Comparison of ENCODE assay signal across 11 cellular contexts in the genomic region with DNA sequence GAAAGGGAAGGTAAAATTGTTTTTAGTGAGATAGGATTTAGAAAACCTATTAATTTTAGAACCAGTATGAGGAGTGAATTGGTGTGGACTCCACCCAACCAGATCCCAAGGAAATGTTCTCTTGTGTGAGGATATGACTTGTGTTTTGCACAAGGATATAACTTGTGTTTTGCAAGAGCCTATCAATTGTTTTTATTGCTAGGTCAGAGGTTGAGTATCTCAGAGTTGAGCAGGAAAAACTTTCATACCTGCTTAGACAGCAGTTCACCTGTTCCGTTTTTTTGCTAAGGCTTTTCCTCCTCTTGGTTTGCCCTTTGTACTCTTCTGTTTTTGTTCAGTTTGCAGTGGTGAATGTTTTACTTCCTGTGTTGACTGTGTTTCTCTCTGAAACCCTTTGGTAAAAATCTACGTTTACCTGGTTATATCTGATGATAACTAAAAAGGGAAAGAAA. TPM values are rescaled to one million over a fixed set of nuclear protein-coding genes. Genes with fewer than 3 reads are reported as not detected.
DNase-seq lines count a peak whose midpoint lies in the region; ATAC-seq lines count a peak whose summit lies in the region.
"Had no signal": no experiment of that assay in that cellular context is flagged by ENCODE, and none has a peak within 500 bp of the region (broad histone marks: within the 10 kb centered on the region; RNA-seq: fewer than 3 reads in every experiment).

No MANE protein-coding gene starts in this region.

- H3K27ac Mint-ChIP-seq in activated CD4-positive, alpha-beta T cell treated with anti-CD3 and anti-CD28 coated beads for 36 hours: peak overlapping the region; percentile 88
- H3K27ac Mint-ChIP-seq in activated T-helper 1 cell treated with anti-CD3 and anti-CD28 coated beads, Interleukin-12 subunit alpha, Interleukin-12 subunit beta, Interleukin-2, Interleukin-4 antibody, amounts not matched to agents 30 ng/mL and 10 ng/mL and 1 ng/mL, durations not matched to agents 14 hours and 24 hours and 36 hours: peak overlapping the region; percentile 93
- peak overlapping the region; percentile 92 for H3K27ac Mint-ChIP-seq in stimulated activated effector memory CD8-positive, alpha-beta T cell treated with anti-CD3 and anti-CD28 coated beads, Interleukin-12 subunit alpha, Interleukin-12 subunit beta, amount 100 ng/mL, for 72 hours

- peaks cover 46% of the 10 kb centered on the region for H3K4me1 Mint-ChIP-seq in activated CD4-positive, alpha-beta T cell treated with anti-CD3 and anti-CD28 coated beads for 36 hours
- H3K4me1 Mint-ChIP-seq in activated T-helper 1 cell treated with anti-CD3 and anti-CD28 coated beads, Interleukin-12 subunit alpha, Interleukin-12 subunit beta, Interleukin-2, Interleukin-4 antibody, amounts not matched to agents 30 ng/mL and 10 ng/mL and 1 ng/mL, durations not matched to agents 14 hours and 24 hours and 36 hours (ENCODE audit: low read depth): peaks cover 37% of the 10 kb centered on the region
- peaks cover 29% of the 10 kb centered on the region for H3K4me1 Mint-ChIP-seq in stimulated activated effector memory CD8-positive, alpha-beta T cell treated with anti-CD3 and anti-CD28 coated beads, Interleukin-12 subunit alpha, Interleukin-12 subunit beta, amount 100 ng/mL, for 72 hours

- POLR2A ChIA-PET in activated CD4-positive, alpha-beta T cell treated with anti-CD3 and anti-CD28 coated beads for 36 hours (lab: Charles Lee): interaction anchor here (0.6 to 0.7 kb wide), 2 partner anchors 114 to 140 kb away, joined by 3 read pairs; no protein-coding TSS in a partner anchor

- H3K9me3 Mint-ChIP-seq in activated CD4-positive, alpha-beta T cell treated with anti-CD3 and anti-CD28 coated beads for 36 hours (ENCODE audit: low read depth): no peaks in the 10 kb centered on the region
- no peaks in the 10 kb centered on the region for H3K9me3 Mint-ChIP-seq in activated T-helper 1 cell treated with anti-CD3 and anti-CD28 coated beads, Interleukin-12 subunit alpha, Interleukin-12 subunit beta, Interleukin-2, Interleukin-4 antibody, amounts not matched to agents 30 ng/mL and 10 ng/mL and 1 ng/mL, durations not matched to agents 14 hours and 24 hours and 36 hours
- no peaks in the 10 kb centered on the region for H3K9me3 Mint-ChIP-seq in stimulated activated effector memory CD8-positive, alpha-beta T cell treated with anti-CD3 and anti-CD28 coated beads, Interleukin-12 subunit alpha, Interleukin-12 subunit beta, amount 100 ng/mL, for 72 hours

- H3K27me3 Mint-ChIP-seq in activated CD4-positive, alpha-beta T cell treated with anti-CD3 and anti-CD28 coated beads for 36 hours: no peaks in the 10 kb centered on the region
- H3K27me3 Mint-ChIP-seq in activated T-helper 1 cell treated with anti-CD3 and anti-CD28 coated beads, Interleukin-12 subunit alpha, Interleukin-12 subunit beta, Interleukin-2, Interleukin-4 antibody, amounts not matched to agents 30 ng/mL and 10 ng/mL and 1 ng/mL, durations not matched to agents 14 hours and 24 hours and 36 hours (ENCODE audit: insufficient read depth): no peaks in the 10 kb centered on the region

- peak overlapping the region; percentile 46 for H3K4me3 Mint-ChIP-seq in activated CD4-positive, alpha-beta T cell treated with anti-CD3 and anti-CD28 coated beads for 36 hours
- peak overlapping the region; percentile 47 for H3K4me3 Mint-ChIP-seq in activated T-helper 1 cell treated with anti-CD3 and anti-CD28 coated beads, Interleukin-12 subunit alpha, Interleukin-12 subunit beta, Interleukin-2, Interleukin-4 antibody, amounts not matched to agents 30 ng/mL and 10 ng/mL and 1 ng/mL, durations not matched to agents 14 hours and 24 hours and 36 hours
- H3K4me3 Mint-ChIP-seq in stimulated activated effector memory CD8-positive, alpha-beta T cell treated with anti-CD3 and anti-CD28 coated beads, Interleukin-12 subunit alpha, Interleukin-12 subunit beta, amount 100 ng/mL, for 72 hours: peak overlapping the region; percentile 45

- intact Hi-C loops in activated CD4-positive, alpha-beta T cell treated with anti-CD3 and anti-CD28 coated beads for 36 hours (cut with DNase I, micrococcal nuclease): loop anchor here in 1 of 2 experiments (10.0 kb wide), 1 partner anchor 611 kb away; a partner anchor contains a TSS
- intact Hi-C loops in activated T-helper 1 cell treated with anti-CD3 and anti-CD28 coated beads, Interleukin-12 subunit alpha, Interleukin-12 subunit beta, Interleukin-2, Interleukin-4 antibody, amounts not matched to agents 30 ng/mL and 10 ng/mL and 1 ng/mL, durations not matched to agents 14 hours and 24 hours and 36 hours (cut with micrococcal nuclease): no loop called here
- intact Hi-C loops in left colon (cut with DNase I, micrococcal nuclease): loop anchor here in 1 of 2 donors (10.0 kb wide), 1 partner anchor 151 kb away; a partner anchor contains a TSS

- no peak for ATAC-seq in activated CD4-positive, alpha-beta T cell treated with anti-CD3 and anti-CD28 coated beads for 36 hours
- ATAC-seq in left colon (peak; percentile 84), GM18867 (IDR thresholded peaks at IDR 0.05; ENCODE audit: unreplicated experiment) (no peak), HG02885 (IDR thresholded peaks at IDR 0.05; ENCODE audit: poor library complexity, unreplicated experiment) (no peak)
- no peak for ATAC-seq in stimulated activated effector memory CD8-positive, alpha-beta T cell treated with anti-CD3 and anti-CD28 coated beads, Interleukin-12 subunit alpha, Interleukin-12 subunit beta, amount 100 ng/mL, for 72 hours

- CTCF ChIA-PET in activated CD4-positive, alpha-beta T cell treated with anti-CD3 and anti-CD28 coated beads for 36 hours (lab: Charles Lee): interaction anchor here (0.7 to 1.2 kb wide), 3 partner anchors 13 to 64 kb away, joined by 3 to 4 read pairs (median 4); no protein-coding TSS in a partner anchor

- H3K36me3 Mint-ChIP-seq in activated CD4-positive, alpha-beta T cell treated with anti-CD3 and anti-CD28 coated beads for 36 hours (ENCODE audit: low read depth): peaks cover 27% of the 10 kb centered on the region
- peaks cover 19% of the 10 kb centered on the region for H3K36me3 Mint-ChIP-seq in activated T-helper 1 cell treated with anti-CD3 and anti-CD28 coated beads, Interleukin-12 subunit alpha, Interleukin-12 subunit beta, Interleukin-2, Interleukin-4 antibody, amounts not matched to agents 30 ng/mL and 10 ng/mL and 1 ng/mL, durations not matched to agents 14 hours and 24 hours and 36 hours (ENCODE audit: low read depth)
- H3K36me3 Mint-ChIP-seq in stimulated activated effector memory CD8-positive, alpha-beta T cell treated with anti-CD3 and anti-CD28 coated beads, Interleukin-12 subunit alpha, Interleukin-12 subunit beta, amount 100 ng/mL, for 72 hours: peaks cover 66% of the 10 kb centered on the region

- DNase-seq in activated CD4-positive, alpha-beta T cell treated with anti-CD3 and anti-CD28 coated beads for 36 hours: no peak
- no peak for DNase-seq in activated CD4-positive, alpha-beta T cell treated with anti-CD3 and anti-CD28 coated beads, Interleukin-2, amount 50 U/mL, for 1 hour
- no peak for DNase-seq in activated T-helper 1 cell treated with anti-CD3 and anti-CD28 coated beads, Interleukin-12 subunit alpha, Interleukin-12 subunit beta, Interleukin-2, Interleukin-4 antibody, amounts not matched to agents 30 ng/mL and 10 ng/mL and 1 ng/mL, durations not matched to agents 14 hours and 24 hours and 36 hours (ENCODE audit: low spot score)
- DNase-seq in left colon: peak in 1 of 2 donors; percentile 34
- no peak for DNase-seq in stimulated activated effector memory CD8-positive, alpha-beta T cell treated with anti-CD3 and anti-CD28 coated beads, Interleukin-12 subunit alpha, Interleukin-12 subunit beta, amount 100 ng/mL, for 72 hours (ENCODE audit: low spot score in 2 of 2)
- DNase-seq in NCI-H526 treated with DMSO at 0.1 percent for 48 hours (lab: John Stamatoyannopoulos, UW): no peak
- DNase-seq: mesendoderm, NCI-H187 had no signal

RNA-seq across cellular contexts. Expression of a gene that starts 5.1 kb away (rescaled TPM):
- 10 to 100 TPM; 52.8 to 55.6 TPM for total RNA-seq in activated CD4-positive, alpha-beta T cell treated with anti-CD3 and anti-CD28 coated beads for 36 hours
- total RNA-seq in activated T-helper 1 cell treated with anti-CD3 and anti-CD28 coated beads, Interleukin-12 subunit alpha, Interleukin-12 subunit beta, Interleukin-2, Interleukin-4 antibody, amounts not matched to agents 30 ng/mL and 10 ng/mL and 1 ng/mL, durations not matched to agents 14 hours and 24 hours and 36 hours: 53.4 and 56.1 TPM in 2 replicates
- 100 to 1,000 TPM; 103 to 131 TPM for total RNA-seq in left colon

RNA-seq across cellular contexts. Expression of a gene that starts 35.5 kb away (rescaled TPM):
- 10 to 100 TPM; 10.7 to 10.8 TPM for total RNA-seq in activated CD4-positive, alpha-beta T cell treated with anti-CD3 and anti-CD28 coated beads for 36 hours
- 18.2 and 19.1 TPM in 2 replicates for total RNA-seq in activated T-helper 1 cell treated with anti-CD3 and anti-CD28 coated beads, Interleukin-12 subunit alpha, Interleukin-12 subunit beta, Interleukin-2, Interleukin-4 antibody, amounts not matched to agents 30 ng/mL and 10 ng/mL and 1 ng/mL, durations not matched to agents 14 hours and 24 hours and 36 hours
- total RNA-seq in left colon: 1 to 10 TPM; 9.3 to 9.7 TPM

RNA-seq across cellular contexts. Expression of a gene that starts 51.0 kb away (rescaled TPM):
- 100 to 1,000 TPM in 1 of 2 experiments, 10 to 100 TPM in 1; 99.9 to 115 TPM for total RNA-seq in activated CD4-positive, alpha-beta T cell treated with anti-CD3 and anti-CD28 coated beads for 36 hours
- 76.1 and 79.8 TPM in 2 replicates for total RNA-seq in activated T-helper 1 cell treated with anti-CD3 and anti-CD28 coated beads, Interleukin-12 subunit alpha, Interleukin-12 subunit beta, Interleukin-2, Interleukin-4 antibody, amounts not matched to agents 30 ng/mL and 10 ng/mL and 1 ng/mL, durations not matched to agents 14 hours and 24 hours and 36 hours
- 10 to 100 TPM in 1 of 2 donors, 1 to 10 TPM in 1; 7.0 to 10.3 TPM for total RNA-seq in left colon

RNA-seq across cellular contexts. Expression of a gene that starts 52.3 kb away (rescaled TPM):
- under 1 TPM in 1 of 2 experiments, not detected in 1; 0.27 TPM for total RNA-seq in activated CD4-positive, alpha-beta T cell treated with anti-CD3 and anti-CD28 coated beads for 36 hours
- total RNA-seq in activated T-helper 1 cell treated with anti-CD3 and anti-CD28 coated beads, Interleukin-12 subunit alpha, Interleukin-12 subunit beta, Interleukin-2, Interleukin-4 antibody, amounts not matched to agents 30 ng/mL and 10 ng/mL and 1 ng/mL, durations not matched to agents 14 hours and 24 hours and 36 hours: 0.32 and 0.47 TPM in 2 replicates
- total RNA-seq in left colon: not detected
- total RNA-seq: temporal lobe had no signal

RNA-seq across cellular contexts. Expression of a gene that starts 57.6 kb away (rescaled TPM):
- total RNA-seq in activated CD4-positive, alpha-beta T cell treated with anti-CD3 and anti-CD28 coated beads for 36 hours: 1,000 to 10,000 TPM; 2,288 to 7,298 TPM
- 5,029 and 6,685 TPM in 2 replicates for total RNA-seq in activated T-helper 1 cell treated with anti-CD3 and anti-CD28 coated beads, Interleukin-12 subunit alpha, Interleukin-12 subunit beta, Interleukin-2, Interleukin-4 antibody, amounts not matched to agents 30 ng/mL and 10 ng/mL and 1 ng/mL, durations not matched to agents 14 hours and 24 hours and 36 hours
- total RNA-seq in left colon: 1,000 to 10,000 TPM; 4,822 to 6,579 TPM
- total RNA-seq: temporal lobe had no signal
